ENCODE assay signal across 1 cellular context in genomic region chr10:89419548-89419947, GRCh38.
TF ChIP-seq lines count a peak whose summit lies in the region.

No MANE protein-coding gene starts in this region.

TF ChIP-seq in GM12878, 131 proteins besides CTCF, POLR2A, EP300 and RAD21:
- no peak for TF ChIP-seq ATF3 (IDR thresholded peaks at IDR 0.05; ENCODE audit: borderline replicate concordance, extremely low read depth, low read depth, low read length)
- no peak for TF ChIP-seq TAF1 (IDR thresholded peaks at IDR 0.05; ENCODE audit: borderline replicate concordance, low read depth, low read length)
- peak; percentile 95 for TF ChIP-seq MEF2B (IDR thresholded peaks at IDR 0.05; ENCODE audit: partially characterized antibody, poor library complexity, severe bottlenecking)
- peak; percentile 41 for TF ChIP-seq E2F8 (IDR thresholded peaks at IDR 0.05; ENCODE audit: low read depth, partially characterized antibody)
- TF ChIP-seq BCLAF1 (IDR thresholded peaks at IDR 0.05): no peak
- TF ChIP-seq ZSCAN29 (IDR thresholded peaks at IDR 0.05): peak; percentile 90
- TF ChIP-seq SKIL (IDR thresholded peaks at IDR 0.05; ENCODE audit: low read depth, poor library complexity, severe bottlenecking): peak; percentile 23
- no peak for TF ChIP-seq BMI1 (IDR thresholded peaks at IDR 0.05; ENCODE audit: borderline replicate concordance)
- 0 out of 2 replicates have a peak, but pooled peaks have one; percentile 16 for TF ChIP-seq RELB (IDR thresholded peaks at IDR 0.05; ENCODE audit: low read depth)
- 0 out of 2 replicates have a peak, but pooled peaks have one; percentile 31 for TF ChIP-seq PAX8 (IDR thresholded peaks at IDR 0.05)
- peak; percentile 50; the same call in 1 of the 2 replicates for TF ChIP-seq MTA2 (IDR thresholded peaks at IDR 0.05; ENCODE audit: low read depth)
